ENCODE assay signal across 10 cellular contexts in genomic region chr6:32637219-32637880, GRCh38. TPM values are rescaled to one million over a fixed set of nuclear protein-coding genes. Genes with fewer than 3 reads are reported as not detected.
DNase-seq lines count a peak whose midpoint lies in the region; ATAC-seq lines count a peak whose summit lies in the region.
"Had no signal": no experiment of that assay in that cellular context is flagged by ENCODE, and none has a peak within 500 bp of the region (broad histone marks: within the 10 kb centered on the region; RNA-seq: fewer than 3 reads in every experiment).

Gene HLA-DQA1 (plus strand): TSS chr6:32637406. CDS start chr6:32637459, 53 bp downstream.

- no peaks in the 10 kb centered on the region for H3K9me3 Mint-ChIP-seq in T-helper 2 cell treated with Interferon-gamma antibody and Interleukin-4, amounts not matched to agents 5 μg/mL and 100 μg/mL, for 36 hours

- peak within 1 kb of the TSS; percentile 82 for H3K27ac Mint-ChIP-seq in T-helper 2 cell treated with Interferon-gamma antibody and Interleukin-4, amounts not matched to agents 5 μg/mL and 100 μg/mL, for 36 hours

- intact Hi-C loops in sciatic nerve (cut with DNase I) = no loop called here

- H3K36me3 Mint-ChIP-seq in T-helper 2 cell treated with Interferon-gamma antibody and Interleukin-4, amounts not matched to agents 5 μg/mL and 100 μg/mL, for 36 hours (ENCODE audit: low read depth) = peaks cover 7% of the 10 kb centered on the region

- H3K4me3 Mint-ChIP-seq in T-helper 2 cell treated with Interferon-gamma antibody and Interleukin-4, amounts not matched to agents 5 μg/mL and 100 μg/mL, for 36 hours = peak within 1 kb of the TSS; percentile 83

- H3K27me3 Mint-ChIP-seq in T-helper 2 cell treated with Interferon-gamma antibody and Interleukin-4, amounts not matched to agents 5 μg/mL and 100 μg/mL, for 36 hours (ENCODE audit: low read depth) = peaks cover 49% of the 10 kb centered on the region

- no peak for DNase-seq in T-helper 2 cell treated with Interferon-gamma antibody and Interleukin-4, amounts not matched to agents 5 μg/mL and 100 μg/mL, for 36 hours (ENCODE audit: low spot score)
- DNase-seq in sciatic nerve (ENCODE audit: low spot score) = no peak
- DNase-seq in EL = no peak
- DNase-seq in NCI-H1417 (lab: John Stamatoyannopoulos, UW) = no peak
- DNase-seq in A172 (ENCODE audit: low spot score) = no peak
- DNase-seq in NK-92 (lab: John Stamatoyannopoulos, UW; ENCODE audit: unreplicated experiment) = no peak
- DNase-seq: psoas muscle had no signal

- ATAC-seq in GM18870 (IDR thresholded peaks at IDR 0.05; ENCODE audit: unreplicated experiment) (peak; percentile 66), HG02759 (IDR thresholded peaks at IDR 0.05; ENCODE audit: unreplicated experiment) (peak; percentile 80), sciatic nerve (peak; percentile 89)
- ATAC-seq: psoas muscle had no signal

- H3K4me1 Mint-ChIP-seq in T-helper 2 cell treated with Interferon-gamma antibody and Interleukin-4, amounts not matched to agents 5 μg/mL and 100 μg/mL, for 36 hours (ENCODE audit: low read depth) = peaks cover 22% of the 10 kb centered on the region

RNA-seq across cellular contexts. Expression of gene HLA-DQA1, which starts in this region (rescaled TPM):
- 26.0 TPM for total RNA-seq in sciatic nerve
- total RNA-seq in A172 (2014; rRNA removed; shearing (Covaris generic)) = not detected in 2 replicates
- total RNA-seq: cardiac muscle cell had no signal

Comparison
In these comparisons a context has a peak if more than half of its experiments do, and no peak if none do; other contexts are left out.
1. RNA of gene HLA-DQA1 (total RNA-seq): 26.0 TPM in sciatic nerve (single experiment); not detected in A172; every median in the first group is over 10 times any median in the second.
2. Peak in every context shown above with its lines, with median percentiles within 50 percentile points of each other: ATAC-seq.